11 cellular contexts compared by ENCODE assay signal in the genomic region with DNA sequence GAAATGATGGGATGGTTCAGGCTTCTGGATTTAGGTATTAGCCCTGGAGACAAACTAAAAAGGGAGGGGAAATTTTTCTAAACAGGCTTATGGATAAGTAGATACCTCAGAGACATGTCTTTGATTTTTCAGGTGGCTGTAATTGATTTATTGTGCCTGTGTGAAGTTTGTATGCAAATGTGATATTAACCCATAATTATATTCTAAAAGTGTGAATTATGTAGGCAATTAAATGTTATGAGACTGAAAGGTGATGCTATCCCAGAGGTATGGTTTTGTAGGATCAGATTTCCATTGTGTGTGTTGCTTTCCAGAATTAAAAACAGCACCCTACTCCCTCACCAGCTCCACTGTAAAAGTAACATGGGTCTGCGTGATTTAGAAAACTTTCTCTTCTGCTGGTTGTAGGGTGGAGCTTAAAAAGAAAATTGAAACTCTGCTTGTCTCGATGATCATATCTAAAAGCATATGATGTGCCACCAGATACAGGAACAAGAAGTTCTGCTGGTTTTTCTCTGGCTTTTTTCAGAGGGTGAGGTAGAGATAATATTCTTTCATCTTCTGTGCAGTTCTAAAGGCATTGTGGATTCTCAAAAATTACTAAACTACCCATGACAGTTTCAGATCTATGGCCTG.
DNase-seq lines count a peak whose midpoint lies in the region; ATAC-seq, FAIRE-seq and TF ChIP-seq lines count a peak whose summit lies in the region.
"Had no signal": no experiment of that assay in that cellular context is flagged by ENCODE, and none has a peak within 500 bp of the region (broad histone marks: within the 10 kb centered on the region; RNA-seq: fewer than 3 reads in every experiment).

No MANE protein-coding gene starts in this region.

- H3K27me3 Mint-ChIP-seq in memory B cell = peaks cover 4% of the 10 kb centered on the region
- no peaks in the 10 kb centered on the region for H3K27me3 Mint-ChIP-seq in activated naive CD4-positive, alpha-beta T cell treated with anti-CD3 and anti-CD28 coated beads for 36 hours (ENCODE audit: low read depth)

- no peaks in the 10 kb centered on the region for H3K36me3 Mint-ChIP-seq in memory B cell
- H3K36me3 Mint-ChIP-seq in activated naive CD4-positive, alpha-beta T cell treated with anti-CD3 and anti-CD28 coated beads for 36 hours (ENCODE audit: low read depth) = no peaks in the 10 kb centered on the region

- FAIRE-seq in frontal cortex (lab: Jason Lieb, UNC) = no peak

- intact Hi-C loops in activated naive CD4-positive, alpha-beta T cell treated with anti-CD3 and anti-CD28 coated beads for 36 hours (cut with micrococcal nuclease) = no loop called here

- ATAC-seq in GM19043 (IDR thresholded peaks at IDR 0.05; ENCODE audit: low read depth, unreplicated experiment) (peak; percentile 81), GM21825 (IDR thresholded peaks at IDR 0.05; ENCODE audit: unreplicated experiment) (peak; percentile 88), HG03432 (IDR thresholded peaks at IDR 0.05; ENCODE audit: unreplicated experiment) (peak; percentile 90), memory B cell (ENCODE audit: low read depth) (peak; percentile 37)
- ATAC-seq: left cardiac atrium had no signal

- DNase-seq in memory B cell (ENCODE audit: low spot score in 2 of 2) = no peak
- no peak for DNase-seq in retina
- no peak for DNase-seq in frontal cortex (ENCODE audit: low spot score in 2 of 2)
- DNase-seq in activated naive CD4-positive, alpha-beta T cell treated with anti-CD3 and anti-CD28 coated beads for 36 hours = no peak
- DNase-seq in HEK293T (ENCODE audit: extremely low spot score) = no peak
- DNase-seq: DND-41, left cardiac atrium, thyroid gland had no signal

- H3K9me3 Mint-ChIP-seq in memory B cell = no peaks in the 10 kb centered on the region
- no peaks in the 10 kb centered on the region for H3K9me3 Mint-ChIP-seq in activated naive CD4-positive, alpha-beta T cell treated with anti-CD3 and anti-CD28 coated beads for 36 hours

- H3K4me3 Mint-ChIP-seq in memory B cell = no peak overlapping the region
- H3K4me3 Mint-ChIP-seq in activated naive CD4-positive, alpha-beta T cell treated with anti-CD3 and anti-CD28 coated beads for 36 hours = no peak overlapping the region

- H3K4me1 Mint-ChIP-seq in memory B cell = peaks cover 3% of the 10 kb centered on the region
- no peaks in the 10 kb centered on the region for H3K4me1 Mint-ChIP-seq in activated naive CD4-positive, alpha-beta T cell treated with anti-CD3 and anti-CD28 coated beads for 36 hours (ENCODE audit: low read depth)

- no peak overlapping the region for H3K27ac Mint-ChIP-seq in memory B cell
- no peak overlapping the region for H3K27ac Mint-ChIP-seq in activated naive CD4-positive, alpha-beta T cell treated with anti-CD3 and anti-CD28 coated beads for 36 hours

- POLR2A ChIA-PET in HEK293T (lab: Yijun Ruan, JAX) = no interaction called here

- CTCF ChIA-PET in activated naive CD4-positive, alpha-beta T cell treated with anti-CD3 and anti-CD28 coated beads for 36 hours (lab: Charles Lee) = no interaction called here
- CTCF ChIA-PET in HEK293T (lab: Yijun Ruan, JAX) = interaction anchor here (0.6 kb wide), 1 partner anchor 46 kb away, joined by 3 read pairs; no protein-coding TSS in a partner anchor

TF ChIP-seq in HEK293T, 16 proteins besides CTCF, POLR2A, EP300 and RAD21:
- TF ChIP-seq TARDBP (IDR thresholded peaks at IDR 0.05) (no peak), BHLHE40 (IDR thresholded peaks at IDR 0.05; ENCODE audit: borderline replicate concordance) (no peak), LEF1 (IDR thresholded peaks at IDR 0.05; ENCODE audit: borderline replicate concordance) (no peak), FOXM1 (IDR thresholded peaks at IDR 0.05; ENCODE audit: borderline replicate concordance) (no peak), SUZ12 (IDR thresholded peaks at IDR 0.05) (no peak), FOXK2 (IDR thresholded peaks at IDR 0.05) (no peak), FOXA1 (IDR thresholded peaks at IDR 0.05) (no peak)
- TF ChIP-seq, protein P1, sequence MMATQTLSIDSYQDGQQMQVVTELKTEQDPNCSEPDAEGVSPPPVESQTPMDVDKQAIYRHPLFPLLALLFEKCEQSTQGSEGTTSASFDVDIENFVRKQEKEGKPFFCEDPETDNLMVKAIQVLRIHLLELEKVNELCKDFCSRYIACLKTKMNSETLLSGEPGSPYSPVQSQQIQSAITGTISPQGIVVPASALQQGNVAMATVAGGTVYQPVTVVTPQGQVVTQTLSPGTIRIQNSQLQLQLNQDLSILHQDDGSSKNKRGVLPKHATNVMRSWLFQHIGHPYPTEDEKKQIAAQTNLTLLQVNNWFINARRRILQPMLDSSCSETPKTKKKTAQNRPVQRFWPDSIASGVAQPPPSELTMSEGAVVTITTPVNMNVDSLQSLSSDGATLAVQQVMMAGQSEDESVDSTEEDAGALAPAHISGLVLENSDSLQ (IDR thresholded peaks at IDR 0.05) = no peak

Comparison
In these comparisons a context has a peak if more than half of its experiments do, and no peak if none do; other contexts are left out.
1. ATAC-seq: peak in every context shown above with its lines; median percentile 90 in HG03432; 88 in GM21825; 81 in GM19043; 37 in memory B cell.